Comparison of ENCODE assay signal across 9 cellular contexts in the genomic region with DNA sequence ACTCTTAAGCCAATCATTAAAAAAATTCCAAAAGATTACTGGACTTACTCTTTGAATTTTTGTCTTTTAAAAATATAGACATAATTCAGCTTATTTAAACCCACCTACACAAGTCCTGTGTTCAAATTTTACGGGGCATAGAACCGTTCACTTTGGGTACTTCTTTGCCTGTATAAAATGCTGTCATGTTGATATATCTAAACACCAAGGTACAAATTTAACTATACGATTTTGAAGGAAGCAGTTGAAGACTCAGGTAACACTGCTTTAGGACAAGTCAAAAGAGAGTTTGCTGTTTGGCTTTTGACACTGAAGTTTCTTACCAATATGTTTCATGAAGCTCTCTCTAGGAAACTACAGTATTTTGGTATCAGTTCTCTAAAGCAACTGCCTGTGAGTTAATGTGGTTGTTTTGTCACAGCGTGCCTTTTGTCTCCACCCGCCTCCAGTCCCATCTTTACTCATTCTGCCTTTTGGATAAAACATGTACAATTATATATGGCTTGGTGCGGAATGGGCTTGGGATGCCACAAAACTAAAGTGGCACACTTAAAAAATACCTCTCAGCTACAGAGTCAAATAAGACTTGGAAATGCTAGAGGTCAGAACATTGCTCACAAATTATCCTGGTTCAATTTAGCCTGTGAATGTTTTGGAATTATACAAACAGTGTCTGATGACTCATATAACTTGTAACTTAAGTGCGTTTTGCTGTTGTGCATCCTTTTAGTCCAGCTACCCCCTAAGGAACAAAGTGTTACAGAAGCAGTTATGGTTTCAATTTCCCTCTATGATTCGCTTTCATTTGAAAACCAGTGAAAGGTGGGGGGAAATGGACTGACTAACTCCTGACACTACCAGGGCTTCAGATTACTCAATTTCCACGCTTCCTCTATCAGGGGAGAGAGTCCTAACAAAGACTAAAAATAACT. TPM values are rescaled to one million over a fixed set of nuclear protein-coding genes. Genes with fewer than 3 reads are reported as not detected.
DNase-seq lines count a peak whose midpoint lies in the region; ATAC-seq and TF ChIP-seq lines count a peak whose summit lies in the region.
"Had no signal": no experiment of that assay in that cellular context is flagged by ENCODE, and none has a peak within 500 bp of the region (broad histone marks: within the 10 kb centered on the region; RNA-seq: fewer than 3 reads in every experiment).

No MANE protein-coding gene starts in this region.

- no peaks in the 10 kb centered on the region for H3K36me3 ChIP-seq in lower lobe of right lung
- no peaks in the 10 kb centered on the region for H3K36me3 ChIP-seq in testis (ENCODE audit: low read depth, missing control alignments)

- no peaks in the 10 kb centered on the region for H3K27me3 ChIP-seq in lower lobe of right lung (ENCODE audit: low read depth)
- no peaks in the 10 kb centered on the region for H3K27me3 ChIP-seq in testis

- intact Hi-C loops in lower lobe of right lung (cut with DNase I) (no loop called here), testis (cut with DNase I; ENCODE audit: low total_unique reads) (no loop called here)

- WGBS in testis, 2 donors: 57 to 59% methylated on average over 9 of the region's 9 CpGs

- H3K27ac ChIP-seq in lower lobe of right lung (no peak overlapping the region), testis (no peak overlapping the region)

- peak; percentile 6 for DNase-seq in NCI-H2227 treated with DMSO at 0.1 percent for 48 hours (lab: John Stamatoyannopoulos, UW)
- DNase-seq in NCI-H2227 (lab: John Stamatoyannopoulos, UW; ENCODE audit: unreplicated experiment): no peak
- peak; percentile 68 for DNase-seq in RKO (ENCODE audit: low spot score)
- no peak for DNase-seq in lower lobe of right lung
- no peak for DNase-seq in iPS-NIHi11 (ENCODE audit: low spot score)
- no peak for DNase-seq in C1 segment of cervical spinal cord (lab: John Stamatoyannopoulos, UW)
- DNase-seq in testis: no peak

- no peaks in the 10 kb centered on the region for H3K4me1 ChIP-seq in lower lobe of right lung
- no peaks in the 10 kb centered on the region for H3K4me1 ChIP-seq in testis

- no peak for TF ChIP-seq POLR2A in testis (IDR thresholded peaks at IDR 0.05)

- no peak for TF ChIP-seq CTCF in lower lobe of right lung (IDR thresholded peaks at IDR 0.05)
- TF ChIP-seq CTCF in testis (IDR thresholded peaks at IDR 0.05): no peak

- H3K4me3 ChIP-seq in lower lobe of right lung (no peak overlapping the region), testis (no peak overlapping the region)
- H3K4me3 ChIP-seq: skin epidermis had no signal

- H3K9me3 ChIP-seq in lower lobe of right lung (no peaks in the 10 kb centered on the region), testis (no peaks in the 10 kb centered on the region)

- peak; percentile 97 for ATAC-seq in HG03025 (IDR thresholded peaks at IDR 0.05; ENCODE audit: low FRiP score, unreplicated experiment)
- peak; percentile 46 to 55 for ATAC-seq in lower lobe of right lung

RNA-seq across cellular contexts. Expression of gene RGS17, which starts 38.7 kb away (rescaled TPM):
- total RNA-seq in lower lobe of right lung: 0.59 TPM
- 1 to 10 TPM; 3.1 to 4.5 TPM for total RNA-seq in testis
- 0.65 TPM for polyA plus RNA-seq in testis (ENCODE audit: insufficient read depth, low read depth, low replicate concordance)

Comparison
In these comparisons a context has a peak if more than half of its experiments do, and no peak if none do; other contexts are left out.
1. DNase-seq: peak in NCI-H2227 treated with DMSO at 0.1 percent for 48 hours (single experiment) and RKO (single experiment); none in NCI-H2227 (single experiment), lower lobe of right lung (single experiment), iPS-NIHi11 (single experiment), C1 segment of cervical spinal cord (0 of 14) and testis (single experiment).